1 cellular context compared by ENCODE assay signal in genomic region chr1:223081181-223081994, GRCh38.
TF ChIP-seq lines count a peak whose summit lies in the region.

No MANE protein-coding gene starts in this region.

TF ChIP-seq in K562, 482 proteins besides CTCF, POLR2A, EP300 and RAD21 (continued from another document):
- TF ChIP-seq KLF13 (tag; IDR thresholded peaks at IDR 0.05; ENCODE audit: borderline replicate concordance, low read depth) (peak; percentile 41; the same call in 1 of the 2 replicates), ARID2 (IDR thresholded peaks at IDR 0.05) (peak; percentile 71), ARID4B (CRISPR knock-in tag; IDR thresholded peaks at IDR 0.05) (no peak), SRSF3 (IDR thresholded peaks at IDR 0.05; ENCODE audit: insufficient read depth, low read length) (no peak), JUND (IDR thresholded peaks at IDR 0.05; ENCODE audit: borderline replicate concordance, low read depth, low read length) (peak; percentile 30; the same call in 1 of the 2 replicates), JUND (tag; IDR thresholded peaks at IDR 0.05; ENCODE audit: borderline replicate concordance, low read depth, low read length) (no peak; the same call in 2 of the 3 replicates), LARP7 (IDR thresholded peaks at IDR 0.05) (no peak), TARDBP (IDR thresholded peaks at IDR 0.05) (peak; percentile 53; the same call in 1 of the 2 replicates), RUNX1 (IDR thresholded peaks at IDR 0.05; ENCODE audit: low read depth) (no peak), HNRNPUL1 (IDR thresholded peaks at IDR 0.05; ENCODE audit: low read length) (no peak), KLF16 (IDR thresholded peaks at IDR 0.05) (peak; percentile 50; the same call in 1 of the 2 replicates), PHF21A (IDR thresholded peaks at IDR 0.05; ENCODE audit: borderline replicate concordance, low read depth) (peak; percentile 77; the same call in 1 of the 2 replicates)
